Comparison of ENCODE assay signal across 1 cellular context in the genomic region with DNA sequence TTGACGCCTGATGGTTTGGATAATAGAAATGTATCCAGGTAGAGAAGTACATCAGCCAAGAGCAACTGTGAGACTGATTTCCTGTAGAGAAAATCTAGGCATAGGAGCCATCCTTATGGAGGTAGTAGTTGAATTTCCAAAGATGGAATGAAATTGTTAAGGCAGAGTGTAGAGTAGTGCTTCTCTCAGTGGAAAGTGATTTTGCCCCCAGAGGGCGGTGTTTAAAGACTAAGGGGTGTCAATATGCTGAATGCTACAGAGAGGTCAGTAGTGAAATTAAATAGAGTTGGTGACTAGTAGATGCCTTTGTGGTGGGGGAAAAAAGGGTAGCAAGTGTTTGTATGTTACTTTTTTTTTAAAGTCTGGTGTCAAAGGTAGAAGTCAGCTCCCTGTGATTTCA.
TF ChIP-seq lines count a peak whose summit lies in the region.

No MANE protein-coding gene starts in this region.

TF ChIP-seq in GM12878, 131 proteins besides CTCF, POLR2A, EP300 and RAD21:
- TF ChIP-seq JUND (IDR thresholded peaks at IDR 0.05; ENCODE audit: low read depth, low read length) (no peak), FOS (IDR thresholded peaks at IDR 0.05; ENCODE audit: borderline replicate concordance, extremely low read depth, insufficient read length) (no peak), RUNX3 (IDR thresholded peaks at IDR 0.05; ENCODE audit: low read length) (no peak), SMC3 (IDR thresholded peaks at IDR 0.05; ENCODE audit: borderline replicate concordance, low read length) (no peak; the same call in 1 of the 2 replicates), CHD2 (IDR thresholded peaks at IDR 0.05; ENCODE audit: borderline replicate concordance, low read depth, low read length) (no peak), BRCA1 (IDR thresholded peaks at IDR 0.05; ENCODE audit: low read depth, low read length) (no peak), CEBPB (IDR thresholded peaks at IDR 0.05; ENCODE audit: borderline replicate concordance in 1 of 2, low read depth in 2 of 2, low read length in 2 of 2) (no peak), NFIC (IDR thresholded peaks at IDR 0.05; ENCODE audit: low read depth, low read length) (no peak), IRF4 (IDR thresholded peaks at IDR 0.05; ENCODE audit: low read depth, low read length) (no peak), PAX8 (IDR thresholded peaks at IDR 0.05) (no peak), TCF12 (IDR thresholded peaks at IDR 0.05; ENCODE audit: low read depth, low read length) (no peak), SIX5 (IDR thresholded peaks at IDR 0.05; ENCODE audit: low read depth, low read length, severe bottlenecking) (no peak), BHLHE40 (IDR thresholded peaks at IDR 0.05; ENCODE audit: borderline replicate concordance in 1 of 2, low read depth in 2 of 2, low read length in 1 of 2) (no peak), MEF2B (IDR thresholded peaks at IDR 0.05; ENCODE audit: partially characterized antibody, poor library complexity, severe bottlenecking) (no peak)
- TF ChIP-seq, protein P1, sequence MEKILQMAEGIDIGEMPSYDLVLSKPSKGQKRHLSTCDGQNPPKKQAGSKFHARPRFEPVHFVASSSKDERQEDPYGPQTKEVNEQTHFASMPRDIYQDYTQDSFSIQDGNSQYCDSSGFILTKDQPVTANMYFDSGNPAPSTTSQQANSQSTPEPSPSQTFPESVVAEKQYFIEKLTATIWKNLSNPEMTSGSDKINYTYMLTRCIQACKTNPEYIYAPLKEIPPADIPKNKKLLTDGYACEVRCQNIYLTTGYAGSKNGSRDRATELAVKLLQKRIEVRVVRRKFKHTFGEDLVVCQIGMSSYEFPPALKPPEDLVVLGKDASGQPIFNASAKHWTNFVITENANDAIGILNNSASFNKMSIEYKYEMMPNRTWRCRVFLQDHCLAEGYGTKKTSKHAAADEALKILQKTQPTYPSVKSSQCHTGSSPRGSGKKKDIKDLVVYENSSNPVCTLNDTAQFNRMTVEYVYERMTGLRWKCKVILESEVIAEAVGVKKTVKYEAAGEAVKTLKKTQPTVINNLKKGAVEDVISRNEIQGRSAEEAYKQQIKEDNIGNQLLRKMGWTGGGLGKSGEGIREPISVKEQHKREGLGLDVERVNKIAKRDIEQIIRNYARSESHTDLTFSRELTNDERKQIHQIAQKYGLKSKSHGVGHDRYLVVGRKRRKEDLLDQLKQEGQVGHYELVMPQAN (conservative IDR thresholded peaks at IDR 0.05), result no peak
- TF ChIP-seq, protein P2, sequence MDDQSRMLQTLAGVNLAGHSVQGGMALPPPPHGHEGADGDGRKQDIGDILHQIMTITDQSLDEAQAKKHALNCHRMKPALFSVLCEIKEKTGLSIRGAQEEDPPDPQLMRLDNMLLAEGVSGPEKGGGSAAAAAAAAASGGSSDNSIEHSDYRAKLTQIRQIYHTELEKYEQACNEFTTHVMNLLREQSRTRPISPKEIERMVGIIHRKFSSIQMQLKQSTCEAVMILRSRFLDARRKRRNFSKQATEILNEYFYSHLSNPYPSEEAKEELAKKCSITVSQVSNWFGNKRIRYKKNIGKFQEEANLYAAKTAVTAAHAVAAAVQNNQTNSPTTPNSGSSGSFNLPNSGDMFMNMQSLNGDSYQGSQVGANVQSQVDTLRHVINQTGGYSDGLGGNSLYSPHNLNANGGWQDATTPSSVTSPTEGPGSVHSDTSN (IDR thresholded peaks at IDR 0.05; ENCODE audit: insufficient replicate concordance, low read depth, low read length), result no peak
- TF ChIP-seq, protein P3, sequence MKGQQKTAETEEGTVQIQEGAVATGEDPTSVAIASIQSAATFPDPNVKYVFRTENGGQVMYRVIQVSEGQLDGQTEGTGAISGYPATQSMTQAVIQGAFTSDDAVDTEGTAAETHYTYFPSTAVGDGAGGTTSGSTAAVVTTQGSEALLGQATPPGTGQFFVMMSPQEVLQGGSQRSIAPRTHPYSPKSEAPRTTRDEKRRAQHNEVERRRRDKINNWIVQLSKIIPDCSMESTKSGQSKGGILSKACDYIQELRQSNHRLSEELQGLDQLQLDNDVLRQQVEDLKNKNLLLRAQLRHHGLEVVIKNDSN (IDR thresholded peaks at IDR 0.05; ENCODE audit: borderline replicate concordance, extremely low read length, insufficient read depth, low read depth, low read length), result no peak
- TF ChIP-seq, protein P4, sequence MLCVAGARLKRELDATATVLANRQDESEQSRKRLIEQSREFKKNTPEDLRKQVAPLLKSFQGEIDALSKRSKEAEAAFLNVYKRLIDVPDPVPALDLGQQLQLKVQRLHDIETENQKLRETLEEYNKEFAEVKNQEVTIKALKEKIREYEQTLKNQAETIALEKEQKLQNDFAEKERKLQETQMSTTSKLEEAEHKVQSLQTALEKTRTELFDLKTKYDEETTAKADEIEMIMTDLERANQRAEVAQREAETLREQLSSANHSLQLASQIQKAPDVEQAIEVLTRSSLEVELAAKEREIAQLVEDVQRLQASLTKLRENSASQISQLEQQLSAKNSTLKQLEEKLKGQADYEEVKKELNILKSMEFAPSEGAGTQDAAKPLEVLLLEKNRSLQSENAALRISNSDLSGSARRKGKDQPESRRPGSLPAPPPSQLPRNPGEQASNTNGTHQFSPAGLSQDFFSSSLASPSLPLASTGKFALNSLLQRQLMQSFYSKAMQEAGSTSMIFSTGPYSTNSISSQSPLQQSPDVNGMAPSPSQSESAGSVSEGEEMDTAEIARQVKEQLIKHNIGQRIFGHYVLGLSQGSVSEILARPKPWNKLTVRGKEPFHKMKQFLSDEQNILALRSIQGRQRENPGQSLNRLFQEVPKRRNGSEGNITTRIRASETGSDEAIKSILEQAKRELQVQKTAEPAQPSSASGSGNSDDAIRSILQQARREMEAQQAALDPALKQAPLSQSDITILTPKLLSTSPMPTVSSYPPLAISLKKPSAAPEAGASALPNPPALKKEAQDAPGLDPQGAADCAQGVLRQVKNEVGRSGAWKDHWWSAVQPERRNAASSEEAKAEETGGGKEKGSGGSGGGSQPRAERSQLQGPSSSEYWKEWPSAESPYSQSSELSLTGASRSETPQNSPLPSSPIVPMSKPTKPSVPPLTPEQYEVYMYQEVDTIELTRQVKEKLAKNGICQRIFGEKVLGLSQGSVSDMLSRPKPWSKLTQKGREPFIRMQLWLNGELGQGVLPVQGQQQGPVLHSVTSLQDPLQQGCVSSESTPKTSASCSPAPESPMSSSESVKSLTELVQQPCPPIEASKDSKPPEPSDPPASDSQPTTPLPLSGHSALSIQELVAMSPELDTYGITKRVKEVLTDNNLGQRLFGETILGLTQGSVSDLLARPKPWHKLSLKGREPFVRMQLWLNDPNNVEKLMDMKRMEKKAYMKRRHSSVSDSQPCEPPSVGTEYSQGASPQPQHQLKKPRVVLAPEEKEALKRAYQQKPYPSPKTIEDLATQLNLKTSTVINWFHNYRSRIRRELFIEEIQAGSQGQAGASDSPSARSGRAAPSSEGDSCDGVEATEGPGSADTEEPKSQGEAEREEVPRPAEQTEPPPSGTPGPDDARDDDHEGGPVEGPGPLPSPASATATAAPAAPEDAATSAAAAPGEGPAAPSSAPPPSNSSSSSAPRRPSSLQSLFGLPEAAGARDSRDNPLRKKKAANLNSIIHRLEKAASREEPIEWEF (IDR thresholded peaks at IDR 0.05; ENCODE audit: insufficient replicate concordance, low read depth, low read length), result no peak
